8 cellular contexts compared by ENCODE assay signal in genomic region chr1:35931424-35932157, GRCh38. TPM values are rescaled to one million over a fixed set of nuclear protein-coding genes. Genes with fewer than 3 reads are reported as not detected.
A peak's percentile ranks its signal among the peaks of the same experiment; 100 is the strongest.
DNase-seq lines count a peak whose midpoint lies in the region; ATAC-seq, FAIRE-seq and TF ChIP-seq lines count a peak whose summit lies in the region.

No MANE protein-coding gene starts in this region.

- no peak for FAIRE-seq in pancreas (lab: Jason Lieb, UNC)

- intact Hi-C loops in CD14-positive monocyte (cut with micrococcal nuclease) (loop anchor here (5.0 to 10.0 kb wide), 3 partner anchors 39 to 127 kb away; partner anchors contain the start of genes AGO1 (in 1 of the 2) and AGO4 (in 1 of the 2)), pancreas (cut with DNase I) (no loop called here)

- peaks cover 0 to 5% of the 10 kb centered on the region in 2 donors for H3K36me3 Mint-ChIP-seq in CD14-positive monocyte

- H3K9me3 Mint-ChIP-seq in CD14-positive monocyte, result no peaks in the 10 kb centered on the region

- 0% methylated on average over 7 to 11 of the region's 30 CpGs for WGBS in gastroesophageal sphincter (ENCODE audit: low coverage in 1 of 2), 2 donors
- 0 to 1% methylated on average over 30 of the region's 30 CpGs for WGBS in pancreas, 2 donors

- no peak for TF ChIP-seq EP300 in gastroesophageal sphincter (IDR thresholded peaks at IDR 0.05)

- H3K9me3 ChIP-seq in gastroesophageal sphincter, result no peaks in the 10 kb centered on the region
- H3K9me3 ChIP-seq in pancreas, result no peaks in the 10 kb centered on the region

- H3K4me3 Mint-ChIP-seq in CD14-positive monocyte, result peak overlapping the region; percentile 90 to 94

- peak overlapping the region; percentile 85 to 94 (median 94) for H3K27ac Mint-ChIP-seq in CD14-positive monocyte

- TF ChIP-seq POLR2A in gastroesophageal sphincter (IDR thresholded peaks at IDR 0.05), result no peak

- H3K36me3 ChIP-seq in gastroesophageal sphincter (no peaks in the 10 kb centered on the region), pancreas (no peaks in the 10 kb centered on the region)

- H3K4me3 ChIP-seq in WI38 (ENCODE audit: low read depth, low read length) (peak overlapping the region; percentile 94), gastroesophageal sphincter (peak overlapping the region; percentile 88 to 97), pancreas (peak overlapping the region; percentile 78 to 88 (median 84))

- ATAC-seq in GM19328 (IDR thresholded peaks at IDR 0.05; ENCODE audit: unreplicated experiment) (peak; percentile 29), gastroesophageal sphincter (peak; percentile 7), pancreas (peak; percentile 21 to 52 (median 34)), GM18909 (IDR thresholded peaks at IDR 0.05; ENCODE audit: poor library complexity, unreplicated experiment) (no peak)

- H3K27ac ChIP-seq in gastroesophageal sphincter (peak overlapping the region; percentile 96 to 100 (median 98)), pancreas (peak overlapping the region; percentile 93 to 97 (median 95))

- no peak for TF ChIP-seq CTCF in CD14-positive monocyte (IDR thresholded peaks at IDR 0.05)
- TF ChIP-seq CTCF in WI38 (IDR thresholded peaks at IDR 0.05; ENCODE audit: low read depth, low read length), result no peak
- no peak for TF ChIP-seq CTCF in gastroesophageal sphincter (IDR thresholded peaks at IDR 0.05)
- no peak for TF ChIP-seq CTCF in pancreas (IDR thresholded peaks at IDR 0.05)

- H3K4me1 ChIP-seq in gastroesophageal sphincter, result peaks cover 7 to 56% (median 9%) of the 10 kb centered on the region in 3 donors
- peaks cover 10 to 24% (median 17%) of the 10 kb centered on the region in 3 donors for H3K4me1 ChIP-seq in pancreas

- peaks cover 35% of the 10 kb centered on the region for H3K4me1 Mint-ChIP-seq in CD14-positive monocyte

- DNase-seq in CD14-positive monocyte (ENCODE audit: low spot score) (no peak), HT-29 (ENCODE audit: low spot score) (peak; percentile 68), pancreas (peak in 5 of 6 donors; percentile 14 to 70 (median 42)), midbrain (lab: John Stamatoyannopoulos, UW) (no peak)

- no peaks in the 10 kb centered on the region for H3K27me3 ChIP-seq in gastroesophageal sphincter
- no peaks in the 10 kb centered on the region for H3K27me3 ChIP-seq in pancreas

- H3K27me3 Mint-ChIP-seq in CD14-positive monocyte (ENCODE audit: low read depth in 3 of 3), result no peaks in the 10 kb centered on the region

RNA-seq across cellular contexts. Expression of gene AGO3, which starts 0.7 kb away (rescaled TPM):
- polyA plus RNA-seq in CD14-positive monocyte (1 to 10 TPM; 6.3 to 9.0 TPM), pancreas (1 to 10 TPM; 2.2 to 2.8 TPM)
- total RNA-seq in HT-29 (2014; rRNA removed; shearing (Covaris generic)), result 14.7 and 29.7 TPM in 2 replicates
- total RNA-seq in gastroesophageal sphincter (10 to 100 TPM; 33.9 to 36.9 (median 34.2) TPM), pancreas (10 to 100 TPM in 3 of 6 donors, 1 to 10 TPM in 3; 7.7 to 16.6 (median 9.9) TPM)

RNA-seq across cellular contexts. Expression of gene AGO1, which starts 48.6 kb away (rescaled TPM):
- polyA plus RNA-seq in CD14-positive monocyte (10 to 100 TPM; 10.9 to 13.9 TPM), pancreas (1 to 10 TPM; 2.7 to 3.3 TPM)
- total RNA-seq in HT-29 (2014; rRNA removed; shearing (Covaris generic)), result 11.1 and 13.6 TPM in 2 replicates
- total RNA-seq in gastroesophageal sphincter (10 to 100 TPM; 19.5 to 39.5 (median 24.1) TPM), pancreas (10 to 100 TPM; 10.2 to 18.7 (median 13.2) TPM)

Comparison
In these comparisons a context has a peak if more than half of its experiments do, and no peak if none do; other contexts are left out.
1. DNase-seq: peak in HT-29 (single experiment) and pancreas (5 of 6); none in CD14-positive monocyte (single experiment) and midbrain (single experiment).
2. intact Hi-C loops: an anchor here in CD14-positive monocyte (5.0 to 10.0 kb wide); none called in pancreas.
3. Peak in every context shown above with its lines, with median percentiles within 50 percentile points of each other: H3K4me3 ChIP-seq.